In the genomic region with DNA sequence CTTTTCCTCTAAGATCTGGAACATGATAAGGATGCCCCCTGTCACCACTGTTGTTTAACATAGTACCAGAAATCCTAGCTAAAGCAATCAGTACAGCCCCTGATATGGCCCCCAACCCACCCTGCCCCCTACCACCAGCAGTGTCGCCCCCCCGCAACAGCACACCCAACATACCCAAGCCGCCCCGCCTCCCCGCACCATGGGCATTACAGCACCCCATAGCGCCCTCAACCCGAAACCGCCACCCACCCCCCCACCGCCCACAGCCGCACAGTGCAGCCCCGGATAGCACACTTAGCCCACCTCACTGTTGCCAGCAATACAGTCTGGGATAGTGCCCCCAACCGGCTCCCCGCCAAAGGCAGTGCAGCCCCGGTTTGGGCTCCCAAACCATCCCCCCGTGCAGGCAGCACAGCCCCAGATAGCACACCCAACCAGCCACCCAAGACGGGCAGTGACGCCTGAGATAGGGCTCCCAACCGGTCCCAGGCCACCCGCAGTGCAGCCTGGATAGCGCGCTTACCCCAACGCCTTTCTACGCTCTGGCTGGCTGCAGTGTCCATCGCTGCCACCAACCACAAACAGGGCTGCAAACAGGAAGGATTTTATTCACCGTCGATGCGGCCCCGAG, we compare ENCODE assay signal across 9 cellular contexts. TPM values are rescaled to one million over a fixed set of nuclear protein-coding genes. Genes with fewer than 3 reads are reported as not detected.
DNase-seq lines count a peak whose midpoint lies in the region; ATAC-seq and TF ChIP-seq lines count a peak whose summit lies in the region.
"Not testable (repeated sequence)": the region's sequence is repeated elsewhere in the genome, so short reads cannot be mapped to it uniquely, and the experiment has no call there.
"Had no signal": no experiment of that assay in that cellular context is flagged by ENCODE, and none has a peak within 500 bp of the region (broad histone marks: within the 10 kb centered on the region; RNA-seq: fewer than 3 reads in every experiment).

No MANE protein-coding gene starts in this region.

- H3K4me2 ChIP-seq in neural progenitor cell, result peak overlapping the region; percentile 77

- H3K27ac ChIP-seq in HUES64 (ENCODE audit: low read depth, low read length); SJSA1; neural progenitor cell: not testable (repeated sequence)
- peak overlapping the region; percentile 50 to 52 for H3K27ac ChIP-seq in thoracic aorta

- peaks cover 40% of the 10 kb centered on the region for H3K79me2 ChIP-seq in neural progenitor cell (ENCODE audit: low read depth)

- CTCF ChIA-PET in Caco-2 (lab: Charles Lee), result not testable (repeated sequence)

- H3K36me3 Mint-ChIP-seq in Caco-2 (ENCODE audit: insufficient read depth, unreplicated experiment), result peaks cover 15% of the 10 kb centered on the region
- H3K36me3 Mint-ChIP-seq in activated naive CD8-positive, alpha-beta T cell; endothelial cell (ENCODE audit: low read depth, unreplicated experiment); neural progenitor cell: not testable (repeated sequence)

- H2AFZ ChIP-seq in neural progenitor cell (replicated peaks), result peak overlapping the region; percentile 92

- H3K9me3 ChIP-seq in Caco-2; HUES64 (ENCODE audit: insufficient read depth, low read depth, low read length); SJSA1 (replicated peaks); neural progenitor cell (ENCODE audit: low read depth); thoracic aorta: not testable (repeated sequence)

- H3K4me1 ChIP-seq in Caco-2; HUES64 (ENCODE audit: insufficient read depth, low read length); SJSA1 (replicated peaks); neural progenitor cell; thoracic aorta (ENCODE audit: control insufficient read depth in 1 of 2, low read depth in 2 of 2): not testable (repeated sequence)

- peaks cover 29% of the 10 kb centered on the region for H4K20me1 ChIP-seq in neural progenitor cell (ENCODE audit: low read depth)

- ATAC-seq in thoracic aorta (ENCODE audit: insufficient number of reproducible peaks, low FRiP score, low read depth), result not testable (repeated sequence)

- not testable (repeated sequence) for H3K9me3 Mint-ChIP-seq in Caco-2 (ENCODE audit: unreplicated experiment); activated naive CD8-positive, alpha-beta T cell (ENCODE audit: low read depth); endothelial cell (ENCODE audit: unreplicated experiment); neural progenitor cell

- not testable (repeated sequence) for DNase-seq in Caco-2; SJSA1 (ENCODE audit: low read depth in 1 of 2, low spot score in 2 of 2); thoracic aorta (ENCODE audit: low spot score)
- DNase-seq in endothelial cell (ENCODE audit: low spot score), result peak; percentile 23
- peak; percentile 34 for DNase-seq in iris pigment epithelial cell (ENCODE audit: low read depth)
- DNase-seq in neural progenitor cell (ENCODE audit: low spot score), result peak; percentile 72

- H3K27me3 Mint-ChIP-seq in Caco-2 (ENCODE audit: insufficient read depth, unreplicated experiment); activated naive CD8-positive, alpha-beta T cell; endothelial cell (ENCODE audit: unreplicated experiment); neural progenitor cell (ENCODE audit: insufficient read depth, low read depth): not testable (repeated sequence)

- H3K4me3 Mint-ChIP-seq in Caco-2 (ENCODE audit: unreplicated experiment), result peak overlapping the region; percentile 83
- H3K4me3 Mint-ChIP-seq in activated naive CD8-positive, alpha-beta T cell, result peak overlapping the region; percentile 86
- peak overlapping the region; percentile 84 for H3K4me3 Mint-ChIP-seq in endothelial cell (ENCODE audit: unreplicated experiment)
- peak overlapping the region; percentile 90 for H3K4me3 Mint-ChIP-seq in neural progenitor cell

- H3F3A ChIP-seq in neural progenitor cell (ENCODE audit: low read depth), result not testable (repeated sequence)

- peak overlapping the region; percentile 55; the same call in 1 of the 2 replicates for H3K9ac ChIP-seq in HUES64 (ENCODE audit: low read depth, low read length)
- not testable (repeated sequence) for H3K9ac ChIP-seq in neural progenitor cell

- POLR2A ChIA-PET in Caco-2 (lab: Charles Lee), result not testable (repeated sequence)

- intact Hi-C loops in Caco-2 (cut with micrococcal nuclease; ENCODE audit: unreplicated experiment), result not testable (repeated sequence)

- not testable (repeated sequence) for BruUV-seq in Caco-2 (replicated peaks; lab: Mats Ljungman, UMichigan)

- TF ChIP-seq CTCF in Caco-2 (IDR thresholded peaks at IDR 0.05; ENCODE audit: insufficient read depth in 1 of 2, low read depth in 1 of 2, low read length in 1 of 2, severe bottlenecking in 1 of 2, unreplicated experiment in 1 of 2); endothelial cell (IDR thresholded peaks at IDR 0.05; ENCODE audit: unreplicated experiment); neural progenitor cell (IDR thresholded peaks at IDR 0.05): not testable (repeated sequence)
- TF ChIP-seq CTCF in thoracic aorta (IDR thresholded peaks at IDR 0.05), result peak; percentile 8

- WGBS in HUES64, result under 1% methylated on average over 28 of the region's 28 CpGs

- not testable (repeated sequence) for H3K36me3 ChIP-seq in Caco-2 (ENCODE audit: control insufficient read depth, insufficient read depth, low read length); HUES64 (ENCODE audit: insufficient read depth, low read length); SJSA1; neural progenitor cell; thoracic aorta

- H3K4me3 ChIP-seq in Caco-2 (ENCODE audit: low read depth, low read length), result peak overlapping the region; percentile 67
- H3K4me3 ChIP-seq in HUES64 (ENCODE audit: low read length), result peak overlapping the region; percentile 80
- H3K4me3 ChIP-seq in SJSA1, result peak overlapping the region; percentile 96
- peak overlapping the region; percentile 87 for H3K4me3 ChIP-seq in neural progenitor cell
- peak overlapping the region; percentile 96 for H3K4me3 ChIP-seq in thoracic aorta

- H3K4me1 Mint-ChIP-seq in Caco-2 (ENCODE audit: low read depth, unreplicated experiment); endothelial cell (ENCODE audit: unreplicated experiment); neural progenitor cell: not testable (repeated sequence)
- peaks cover 38% of the 10 kb centered on the region for H3K4me1 Mint-ChIP-seq in activated naive CD8-positive, alpha-beta T cell (ENCODE audit: low read depth)

- peak overlapping the region; percentile 63 for H3K27ac Mint-ChIP-seq in Caco-2 (ENCODE audit: unreplicated experiment)
- peak overlapping the region; percentile 72 for H3K27ac Mint-ChIP-seq in activated naive CD8-positive, alpha-beta T cell
- H3K27ac Mint-ChIP-seq in endothelial cell (ENCODE audit: unreplicated experiment); neural progenitor cell: not testable (repeated sequence)

- not testable (repeated sequence) for H3K27me3 ChIP-seq in Caco-2 (replicated peaks; ENCODE audit: control insufficient read depth, insufficient read depth, low read length); HUES64 (ENCODE audit: insufficient read depth, low read length); SJSA1 (replicated peaks); neural progenitor cell; thoracic aorta (replicated peaks; ENCODE audit: insufficient read depth)

RNA-seq across cellular contexts. Expression of gene VPREB1, which starts 52.7 kb away (rescaled TPM):
- total RNA-seq in Caco-2 (2022) (not detected in 2 replicates), endothelial cell (ENCODE audit: unreplicated experiment) (not detected), neural progenitor cell (ENCODE audit: low replicate concordance) (not detected in 2 replicates), thoracic aorta (not detected)
- polyA plus RNA-seq in HUES64 (2013, experiment 1 of 2), result not detected
- not detected for polyA plus RNA-seq in HUES64 (2013, experiment 2 of 2)
- not detected in 2 replicates for total RNA-seq in SJSA1 (2014; rRNA removed; shearing (Covaris generic))
- total RNA-seq: cerebellum had no signal
